Comparison of ENCODE assay signal across 16 cellular contexts in genomic region chr9:91042024-91042423, GRCh38.
A peak's percentile ranks its signal among the peaks of the same experiment; 100 is the strongest.
DNase-seq lines count a peak whose midpoint lies in the region; ATAC-seq, FAIRE-seq and TF ChIP-seq lines count a peak whose summit lies in the region.
"Had no signal": no experiment of that assay in that cellular context is flagged by ENCODE, and none has a peak within 500 bp of the region (broad histone marks: within the 10 kb centered on the region; RNA-seq: fewer than 3 reads in every experiment).

No MANE protein-coding gene starts in this region.

- no peak for TF ChIP-seq CTCF in endothelial cell of umbilical vein (IDR thresholded peaks at IDR 0.05; ENCODE audit: extremely low read depth in 1 of 2, insufficient read depth in 1 of 2, low read depth in 1 of 2, low read length in 2 of 2)

- FAIRE-seq in endothelial cell of umbilical vein (lab: Jason Lieb, UNC) = peak; percentile 46
- FAIRE-seq: A549, D721Med, H1 had no signal

- H3K79me2 ChIP-seq in endothelial cell of umbilical vein (ENCODE audit: control insufficient read depth, insufficient read depth, low read length) = no peaks in the 10 kb centered on the region

- no peak overlapping the region for H2AFZ ChIP-seq in endothelial cell of umbilical vein (ENCODE audit: low read depth, low read length)

- no peaks in the 10 kb centered on the region for H3K36me3 ChIP-seq in endothelial cell of umbilical vein (ENCODE audit: control insufficient read depth in 2 of 2, extremely low read depth in 1 of 2, insufficient read depth in 2 of 2, low read length in 2 of 2)
- H3K36me3 ChIP-seq: BE2C, HAP-1 had no signal

- no peaks in the 10 kb centered on the region for H3K9me1 ChIP-seq in endothelial cell of umbilical vein (replicated peaks; ENCODE audit: control insufficient read depth, extremely low read depth, insufficient read depth, low read length)

- H3K4me1 ChIP-seq in endothelial cell of umbilical vein (ENCODE audit: control insufficient read depth, extremely low read depth, insufficient read depth, low read length) = peaks cover 14% of the 10 kb centered on the region
- H3K4me1 ChIP-seq: HAP-1 had no signal

- no peaks in the 10 kb centered on the region for H3K27me3 Mint-ChIP-seq in activated naive CD8-positive, alpha-beta T cell treated with anti-CD3 and anti-CD28 coated beads, Interleukin-2, amount 10 ng/mL, durations not matched to agents 7 days and 5 days
- peaks cover 50% of the 10 kb centered on the region for H3K27me3 Mint-ChIP-seq in activated naive CD8-positive, alpha-beta T cell treated with anti-CD3 and anti-CD28 coated beads for 36 hours

- H3K4me3 ChIP-seq in endothelial cell of umbilical vein (replicated peaks in 1 of 3; ENCODE audit: insufficient read depth in 1 of 3, low read depth in 1 of 3, low read length in 3 of 3) = no peak overlapping the region
- H3K4me3 ChIP-seq: A549, HAP-1 had no signal

- no peak for DNase-seq in activated naive CD8-positive, alpha-beta T cell treated with anti-CD3 and anti-CD28 coated beads, Interleukin-2, amount 10 ng/mL, durations not matched to agents 7 days and 5 days
- no peak for DNase-seq in activated naive CD8-positive, alpha-beta T cell treated with anti-CD3 and anti-CD28 coated beads for 36 hours
- peak; percentile 42 for DNase-seq in activated CD8-positive, alpha-beta memory T cell treated with anti-CD3 and anti-CD28 coated beads, Interleukin-2, amount 50 U/mL, for 48 hours
- DNase-seq in endothelial cell of umbilical vein (ENCODE audit: low read depth, low spot score) (no peak), NCI-H1694 treated with DMSO at 0.1 percent for 48 hours (lab: John Stamatoyannopoulos, UW) (no peak)
- DNase-seq: BE2C; CD8-positive, alpha-beta T cell; COR-L47; DND-41; GDM1 had no signal

- CTCF ChIA-PET in endothelial cell of umbilical vein (lab: Charles Lee) = interaction anchor here (1.0 kb wide), 1 partner anchor 151 kb away, joined by 3 read pairs; no protein-coding TSS in a partner anchor

- BruUV-seq in endothelial cell of umbilical vein (replicated peaks; lab: Mats Ljungman, UMichigan) = no TSS peak

- H3K36me3 Mint-ChIP-seq in activated naive CD8-positive, alpha-beta T cell treated with anti-CD3 and anti-CD28 coated beads, Interleukin-2, amount 10 ng/mL, durations not matched to agents 7 days and 5 days = peaks cover 4% of the 10 kb centered on the region
- peaks cover 1% of the 10 kb centered on the region for H3K36me3 Mint-ChIP-seq in activated naive CD8-positive, alpha-beta T cell treated with anti-CD3 and anti-CD28 coated beads for 36 hours
- H3K36me3 Mint-ChIP-seq: CD8-positive, alpha-beta T cell had no signal

- H3K4me3 Mint-ChIP-seq in activated naive CD8-positive, alpha-beta T cell treated with anti-CD3 and anti-CD28 coated beads, Interleukin-2, amount 10 ng/mL, durations not matched to agents 7 days and 5 days = no peak overlapping the region
- no peak overlapping the region for H3K4me3 Mint-ChIP-seq in activated naive CD8-positive, alpha-beta T cell treated with anti-CD3 and anti-CD28 coated beads for 36 hours
- H3K4me3 Mint-ChIP-seq: CD8-positive, alpha-beta T cell had no signal

- H3K9me3 Mint-ChIP-seq in activated naive CD8-positive, alpha-beta T cell treated with anti-CD3 and anti-CD28 coated beads, Interleukin-2, amount 10 ng/mL, durations not matched to agents 7 days and 5 days = no peaks in the 10 kb centered on the region
- no peaks in the 10 kb centered on the region for H3K9me3 Mint-ChIP-seq in activated naive CD8-positive, alpha-beta T cell treated with anti-CD3 and anti-CD28 coated beads for 36 hours
- H3K9me3 Mint-ChIP-seq: CD8-positive, alpha-beta T cell had no signal

- no peak for ATAC-seq in activated naive CD8-positive, alpha-beta T cell treated with anti-CD3 and anti-CD28 coated beads, Interleukin-2, amount 10 ng/mL, durations not matched to agents 7 days and 5 days (ENCODE audit: low read depth)
- no peak for ATAC-seq in GM18873 (IDR thresholded peaks at IDR 0.05; ENCODE audit: low FRiP score, unreplicated experiment)
- ATAC-seq: A549; CD8-positive, alpha-beta T cell had no signal

- dilution Hi-C loops in endothelial cell of umbilical vein (cut with MboI; ENCODE audit: extremely low pct_ligation_motif_present, low sequenced_read_pairs) = no loop called here

- no peak overlapping the region for H3K9ac ChIP-seq in endothelial cell of umbilical vein (replicated peaks; ENCODE audit: extremely low read depth, insufficient read depth, low read length)

- intact Hi-C loops in endothelial cell of umbilical vein (cut with micrococcal nuclease) = no loop called here

- no peak for TF ChIP-seq POLR2A in endothelial cell of umbilical vein (IDR thresholded peaks at IDR 0.05; ENCODE audit: low read depth, low read length)

- no peaks in the 10 kb centered on the region for H3K27me3 ChIP-seq in endothelial cell of umbilical vein (ENCODE audit: control insufficient read depth in 2 of 2, insufficient read depth in 2 of 2, low read length in 2 of 2)
- H3K27me3 ChIP-seq: BE2C had no signal

- H3K4me2 ChIP-seq in endothelial cell of umbilical vein (ENCODE audit: insufficient read depth, low read length) = no peak overlapping the region
- H3K4me2 ChIP-seq: A549 had no signal

- H3K27ac Mint-ChIP-seq in activated naive CD8-positive, alpha-beta T cell treated with anti-CD3 and anti-CD28 coated beads, Interleukin-2, amount 10 ng/mL, durations not matched to agents 7 days and 5 days = peak overlapping the region; percentile 44
- H3K27ac Mint-ChIP-seq in activated naive CD8-positive, alpha-beta T cell treated with anti-CD3 and anti-CD28 coated beads for 36 hours = no peak overlapping the region
- H3K27ac Mint-ChIP-seq: CD8-positive, alpha-beta T cell had no signal

- POLR2A ChIA-PET in activated naive CD8-positive, alpha-beta T cell treated with anti-CD3 and anti-CD28 coated beads, Interleukin-2, amount 10 ng/mL, durations not matched to agents 7 days and 5 days (lab: Charles Lee) = interaction anchor here (0.8 kb wide), 1 partner anchor 382 kb away, joined by 4 read pairs; no protein-coding TSS in a partner anchor
- POLR2A ChIA-PET in endothelial cell of umbilical vein (lab: Charles Lee) = no interaction called here

- H3K4me1 Mint-ChIP-seq in activated naive CD8-positive, alpha-beta T cell treated with anti-CD3 and anti-CD28 coated beads, Interleukin-2, amount 10 ng/mL, durations not matched to agents 7 days and 5 days = peaks cover 62% of the 10 kb centered on the region
- H3K4me1 Mint-ChIP-seq in activated naive CD8-positive, alpha-beta T cell treated with anti-CD3 and anti-CD28 coated beads for 36 hours = peaks cover 17% of the 10 kb centered on the region

- H3K9me3 ChIP-seq in endothelial cell of umbilical vein (replicated peaks; ENCODE audit: control insufficient read depth, insufficient read depth, low read length) = no peaks in the 10 kb centered on the region
- H3K9me3 ChIP-seq: A549, BE2C, HAP-1 had no signal

- H3K27ac ChIP-seq in endothelial cell of umbilical vein (ENCODE audit: insufficient read depth, low read depth, low read length) = no peak overlapping the region
- H3K27ac ChIP-seq: C4-2B had no signal

- H4K20me1 ChIP-seq in endothelial cell of umbilical vein (replicated peaks; ENCODE audit: control insufficient read depth, extremely low read depth, insufficient read depth, low read length) = no peaks in the 10 kb centered on the region

TF ChIP-seq in endothelial cell of umbilical vein, 7 proteins besides CTCF, POLR2A, EP300 and RAD21:
- no peak for TF ChIP-seq POLR2AphosphoS5 (IDR thresholded peaks at IDR 0.05; ENCODE audit: insufficient read depth, low read depth, low read length)
- TF ChIP-seq JUN (IDR thresholded peaks at IDR 0.05; ENCODE audit: borderline replicate concordance, insufficient read depth, insufficient read length, low read depth) = no peak
- no peak for TF ChIP-seq MAX (IDR thresholded peaks at IDR 0.05; ENCODE audit: insufficient read depth, insufficient read length)
